Comparison of ENCODE assay signal across 8 cellular contexts in genomic region chr3:129606522-129607390, GRCh38. TPM values are rescaled to one million over a fixed set of nuclear protein-coding genes. Genes with fewer than 3 reads are reported as not detected.
DNase-seq lines count a peak whose midpoint lies in the region; ATAC-seq and TF ChIP-seq lines count a peak whose summit lies in the region.

PLXND1 (minus strand) TSS chr3:129606676; CDS start chr3:129606639, 37 bp downstream.

- H3K4me1 ChIP-seq in mesodermal cell (ENCODE audit: control insufficient read depth, insufficient read depth, low read length, poor library complexity, severe bottlenecking) (peaks cover 45% of the 10 kb centered on the region), stomach (peaks cover 58 to 89% (median 75%) of the 10 kb centered on the region in 4 donors)

- ATAC-seq in HG02970 (IDR thresholded peaks at IDR 0.05; ENCODE audit: low FRiP score, unreplicated experiment) = no peak

- intact Hi-C loops in stomach (cut with DNase I; ENCODE audit: low total_unique reads) = no loop called here

- H3K36me3 ChIP-seq in mesodermal cell (ENCODE audit: control insufficient read depth, insufficient read depth, low read length) = peaks cover 23% of the 10 kb centered on the region
- peaks cover 0 to 2% (median 0%) of the 10 kb centered on the region in 4 donors for H3K36me3 ChIP-seq in stomach

- DNase-seq in SHP77 (lab: John Stamatoyannopoulos, UW) (peak; percentile 64 to 72), SHP77 treated with DMSO at 0.1 percent for 48 hours (lab: John Stamatoyannopoulos, UW) (no peak), NCI-H2171 treated with DMSO at 0.1 percent for 48 hours (lab: John Stamatoyannopoulos, UW) (peak; percentile 62), epithelial cell of proximal tubule (ENCODE audit: low read depth) (no peak), stomach (peak; percentile 61)
- peak; percentile 61 for DNase-seq in activated T-cell treated with anti-CD3 and anti-CD28 coated beads, Interleukin-2, amount 50 U/mL, for 1 hour

- WGBS in mesodermal cell (ENCODE audit: insufficient coverage in 2 of 2), 2 experiments = 0 to 1% methylated on average over 58 to 62 of the region's 115 CpGs
- WGBS in stomach, 5 donors = 1 to 2% (median 1%) methylated on average over 36 to 109 of the region's 115 CpGs

- TF ChIP-seq CTCF in epithelial cell of proximal tubule (conservative IDR thresholded peaks at IDR 0.05; ENCODE audit: low read depth, low read length) = no peak
- no peak for TF ChIP-seq CTCF in stomach (IDR thresholded peaks at IDR 0.05)

- H3K9me3 ChIP-seq in mesodermal cell (ENCODE audit: control insufficient read depth, low read length) (no peaks in the 10 kb centered on the region), stomach (no peaks in the 10 kb centered on the region)

- H3K27ac ChIP-seq in mesodermal cell (ENCODE audit: low read depth, low read length, severe bottlenecking) = peak within 1 kb of the TSS; percentile 92
- peak within 1 kb of the TSS; percentile 78 to 93 (median 88) for H3K27ac ChIP-seq in stomach

- H3K4me3 ChIP-seq in epithelial cell of proximal tubule (ENCODE audit: low read depth, low read length) (peak within 1 kb of the TSS; percentile 52), mesodermal cell (ENCODE audit: extremely low read depth, insufficient read depth, low read length, poor library complexity, severe bottlenecking) (peak within 1 kb of the TSS; percentile 71), stomach (peak within 1 kb of the TSS; percentile 60 to 73 (median 64))

- no peak for TF ChIP-seq EP300 in stomach (IDR thresholded peaks at IDR 0.05)

- no peak for TF ChIP-seq POLR2A in stomach (IDR thresholded peaks at IDR 0.05)

- H3K27me3 ChIP-seq in stomach = peaks cover 0 to 18% (median 0%) of the 10 kb centered on the region in 3 donors

RNA-seq across cellular contexts. Expression of gene PLXND1, which starts in this region (rescaled TPM):
- 27.3 and 30.7 TPM in 2 replicates for total RNA-seq in epithelial cell of proximal tubule
- 443 TPM for polyA plus RNA-seq in mesodermal cell (2013, experiment 1 of 2)
- 298 TPM for polyA plus RNA-seq in mesodermal cell (2013, experiment 2 of 2)
- 100 to 1,000 TPM in 2 of 5 donors, 10 to 100 TPM in 3; 53.1 to 251 (median 65.2) TPM for total RNA-seq in stomach
- 10 to 100 TPM; 22.6 to 44.7 (median 32.0) TPM for polyA plus RNA-seq in stomach

Comparison
In these comparisons a context has a peak if more than half of its experiments do, and no peak if none do; other contexts are left out.
1. DNase-seq: peak in SHP77 (2 of 2), NCI-H2171 treated with DMSO at 0.1 percent for 48 hours (single experiment), activated T-cell treated with anti-CD3 and anti-CD28 coated beads, Interleukin-2, amount 50 U/mL, for 1 hour (single experiment) and stomach (single experiment); none in SHP77 treated with DMSO at 0.1 percent for 48 hours (single experiment) and epithelial cell of proximal tubule (single experiment).
2. Peak in every context shown above with its lines, with median percentiles within 50 percentile points of each other: H3K4me3 ChIP-seq.